Comparison of ENCODE assay signal across 1 cellular context in the genomic region with DNA sequence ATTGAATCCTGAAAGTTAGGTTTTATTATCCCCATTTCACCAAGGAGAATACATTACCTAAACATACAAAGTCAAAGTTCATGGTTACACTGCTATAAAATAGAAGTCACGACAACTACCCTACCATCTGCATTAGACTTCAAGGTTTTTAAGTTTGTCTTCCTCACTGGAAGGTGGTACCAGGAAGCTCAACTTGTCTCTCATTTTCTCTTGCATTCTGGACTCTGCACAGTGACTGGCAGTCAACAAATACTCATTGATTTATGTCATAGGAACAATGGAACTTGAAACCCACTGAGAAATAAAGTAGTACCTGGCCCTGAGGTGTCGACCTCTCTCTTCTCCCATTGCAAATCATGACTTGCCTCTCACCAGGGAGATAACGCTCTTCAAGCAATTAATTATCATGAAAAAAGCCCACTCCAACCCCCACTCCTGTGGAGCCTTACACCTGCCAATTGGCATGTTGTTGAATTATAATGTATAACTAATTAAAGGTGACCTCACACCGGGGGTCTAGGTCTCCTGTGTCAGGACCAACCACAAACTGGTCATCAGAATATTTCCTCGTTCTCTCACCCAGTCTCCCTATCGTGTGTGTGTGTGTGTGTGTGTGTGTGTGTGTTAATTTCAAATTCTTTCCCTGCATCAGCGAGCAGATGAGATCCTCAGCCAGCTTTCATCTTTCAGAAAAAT.
TF ChIP-seq lines count a peak whose summit lies in the region.

No MANE protein-coding gene starts in this region.

TF ChIP-seq in GM23338, 12 proteins besides CTCF, POLR2A, EP300 and RAD21:
- TF ChIP-seq, protein P1, sequence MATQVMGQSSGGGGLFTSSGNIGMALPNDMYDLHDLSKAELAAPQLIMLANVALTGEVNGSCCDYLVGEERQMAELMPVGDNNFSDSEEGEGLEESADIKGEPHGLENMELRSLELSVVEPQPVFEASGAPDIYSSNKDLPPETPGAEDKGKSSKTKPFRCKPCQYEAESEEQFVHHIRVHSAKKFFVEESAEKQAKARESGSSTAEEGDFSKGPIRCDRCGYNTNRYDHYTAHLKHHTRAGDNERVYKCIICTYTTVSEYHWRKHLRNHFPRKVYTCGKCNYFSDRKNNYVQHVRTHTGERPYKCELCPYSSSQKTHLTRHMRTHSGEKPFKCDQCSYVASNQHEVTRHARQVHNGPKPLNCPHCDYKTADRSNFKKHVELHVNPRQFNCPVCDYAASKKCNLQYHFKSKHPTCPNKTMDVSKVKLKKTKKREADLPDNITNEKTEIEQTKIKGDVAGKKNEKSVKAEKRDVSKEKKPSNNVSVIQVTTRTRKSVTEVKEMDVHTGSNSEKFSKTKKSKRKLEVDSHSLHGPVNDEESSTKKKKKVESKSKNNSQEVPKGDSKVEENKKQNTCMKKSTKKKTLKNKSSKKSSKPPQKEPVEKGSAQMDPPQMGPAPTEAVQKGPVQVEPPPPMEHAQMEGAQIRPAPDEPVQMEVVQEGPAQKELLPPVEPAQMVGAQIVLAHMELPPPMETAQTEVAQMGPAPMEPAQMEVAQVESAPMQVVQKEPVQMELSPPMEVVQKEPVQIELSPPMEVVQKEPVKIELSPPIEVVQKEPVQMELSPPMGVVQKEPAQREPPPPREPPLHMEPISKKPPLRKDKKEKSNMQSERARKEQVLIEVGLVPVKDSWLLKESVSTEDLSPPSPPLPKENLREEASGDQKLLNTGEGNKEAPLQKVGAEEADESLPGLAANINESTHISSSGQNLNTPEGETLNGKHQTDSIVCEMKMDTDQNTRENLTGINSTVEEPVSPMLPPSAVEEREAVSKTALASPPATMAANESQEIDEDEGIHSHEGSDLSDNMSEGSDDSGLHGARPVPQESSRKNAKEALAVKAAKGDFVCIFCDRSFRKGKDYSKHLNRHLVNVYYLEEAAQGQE (IDR thresholded peaks at IDR 0.05; ENCODE audit: unreplicated experiment) = no peak
- TF ChIP-seq NANOG (IDR thresholded peaks at IDR 0.05; ENCODE audit: borderline replicate concordance) (peak; percentile 52; the same call in 1 of the 2 replicates), EZH2phosphoT487 (IDR thresholded peaks at IDR 0.05; ENCODE audit: unreplicated experiment) (no peak)
